In the genomic region with DNA sequence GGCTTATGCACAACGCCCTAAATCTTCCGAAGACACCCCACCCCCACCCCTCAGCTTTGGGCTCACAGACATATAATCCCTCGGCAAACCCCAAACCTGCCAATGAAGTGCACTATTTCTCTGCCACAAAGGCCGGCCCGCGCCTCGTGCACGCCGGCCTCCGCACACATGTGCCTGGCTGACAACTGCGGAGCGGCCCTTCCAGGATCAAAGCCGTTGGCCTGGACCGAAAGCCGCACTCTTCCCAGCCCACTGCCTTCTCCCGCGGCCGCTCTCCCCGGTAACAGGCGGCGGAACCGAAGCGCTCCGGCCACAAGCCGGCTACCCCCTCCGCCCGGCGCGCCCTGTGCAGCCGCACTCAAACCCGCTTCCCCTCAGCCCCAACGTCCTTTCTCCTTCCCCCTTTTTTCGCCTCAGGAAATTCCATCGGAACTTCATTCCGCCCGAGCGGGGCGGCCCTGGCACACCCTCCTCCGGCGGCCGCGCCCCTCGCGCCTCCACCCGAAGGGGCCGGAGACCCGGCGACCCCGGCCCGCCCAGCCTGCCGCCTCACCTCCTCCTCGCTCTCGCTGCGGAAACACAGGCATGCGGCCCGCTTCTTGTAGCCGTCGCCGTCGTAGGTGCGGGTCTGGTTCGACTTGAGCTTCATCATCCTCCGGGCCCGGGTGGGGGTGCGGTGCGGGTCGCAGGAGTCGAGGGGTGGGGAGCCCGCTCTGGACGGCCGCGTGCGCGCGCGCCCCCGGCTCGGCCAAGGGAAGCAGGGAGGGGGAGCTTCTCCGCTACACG, we compare ENCODE assay signal across 8 cellular contexts. TPM values are rescaled to one million over a fixed set of nuclear protein-coding genes. Genes with fewer than 3 reads are reported as not detected.
DNase-seq lines count a peak whose midpoint lies in the region; ATAC-seq and TF ChIP-seq lines count a peak whose summit lies in the region.

No MANE protein-coding gene starts in this region.

- CTCF ChIA-PET in activated CD4-positive, alpha-beta memory T cell treated with anti-CD3 and anti-CD28 coated beads for 36 hours (lab: Charles Lee): interaction anchor here (0.7 to 3.3 kb wide), 6 partner anchors 23 to 228 kb away, joined by 3 to 28 read pairs (median 6); a partner anchor contains a TSS

- POLR2A ChIA-PET in activated CD4-positive, alpha-beta memory T cell treated with anti-CD3 and anti-CD28 coated beads for 36 hours (lab: Charles Lee): interaction anchor here (1.8 kb wide), 1 partner anchor 168 kb away, joined by 4 read pairs; no protein-coding TSS in a partner anchor

- H3K27ac Mint-ChIP-seq in activated CD4-positive, alpha-beta memory T cell treated with anti-CD3 and anti-CD28 coated beads for 36 hours: no peak overlapping the region

- in situ Hi-C loops in GM18951 (cut with MboI; ENCODE audit: low sequenced_read_pairs, unreplicated experiment): no loop called here

- peaks cover 21% of the 10 kb centered on the region for H3K4me1 Mint-ChIP-seq in activated CD4-positive, alpha-beta memory T cell treated with anti-CD3 and anti-CD28 coated beads for 36 hours (ENCODE audit: low read depth)

- H3K27me3 Mint-ChIP-seq in activated CD4-positive, alpha-beta memory T cell treated with anti-CD3 and anti-CD28 coated beads for 36 hours: no peaks in the 10 kb centered on the region

- peak overlapping the region; percentile 86 for H3K27ac ChIP-seq in effector memory CD4-positive, alpha-beta T cell (ENCODE audit: insufficient read depth, low read length, poor library complexity, severe bottlenecking)

- H3K9me3 Mint-ChIP-seq in activated CD4-positive, alpha-beta memory T cell treated with anti-CD3 and anti-CD28 coated beads for 36 hours: peaks cover 7% of the 10 kb centered on the region

- peak overlapping the region; percentile 95 for H3K4me3 ChIP-seq in effector memory CD4-positive, alpha-beta T cell (ENCODE audit: insufficient read depth, low read depth, low read length, poor library complexity, severe bottlenecking)

- intact Hi-C loops in activated CD4-positive, alpha-beta memory T cell treated with anti-CD3 and anti-CD28 coated beads for 36 hours (cut with micrococcal nuclease): loop anchor here (1.0 to 10.0 kb wide), 4 partner anchors 35 to 196 kb away; a partner anchor contains a TSS

- no peaks in the 10 kb centered on the region for H3K27me3 ChIP-seq in effector memory CD4-positive, alpha-beta T cell (replicated peaks; ENCODE audit: control insufficient read depth, insufficient read depth, low read length, poor library complexity, severe bottlenecking)

- no peaks in the 10 kb centered on the region for H3K36me3 ChIP-seq in effector memory CD4-positive, alpha-beta T cell (ENCODE audit: control insufficient read depth, insufficient read depth, low read length)

- no peaks in the 10 kb centered on the region for H3K9me3 ChIP-seq in effector memory CD4-positive, alpha-beta T cell (ENCODE audit: control insufficient read depth, low read length)

- ATAC-seq in HG03159 (IDR thresholded peaks at IDR 0.05; ENCODE audit: unreplicated experiment): peak; percentile 32

- H3K36me3 Mint-ChIP-seq in activated CD4-positive, alpha-beta memory T cell treated with anti-CD3 and anti-CD28 coated beads for 36 hours: no peaks in the 10 kb centered on the region

- TF ChIP-seq POLR2A in GM18951 (IDR thresholded peaks at IDR 0.05; ENCODE audit: extremely low read depth, insufficient read depth, insufficient read length): peak; percentile 41

- H3K4me3 Mint-ChIP-seq in activated CD4-positive, alpha-beta memory T cell treated with anti-CD3 and anti-CD28 coated beads for 36 hours: no peak overlapping the region

- no peaks in the 10 kb centered on the region for H3K4me1 ChIP-seq in effector memory CD4-positive, alpha-beta T cell (ENCODE audit: control insufficient read depth, insufficient read depth, low read length, poor library complexity, severe bottlenecking)

- peak; percentile 51 to 61 for DNase-seq in AML-193 (lab: John Stamatoyannopoulos, UW)
- peak; percentile 80 to 86 for DNase-seq in NCI-H524 (lab: John Stamatoyannopoulos, UW)
- peak; percentile 60 for DNase-seq in activated CD4-positive, alpha-beta memory T cell treated with anti-CD3 and anti-CD28 coated beads for 36 hours
- peak; percentile 8 to 25 (median 25) for DNase-seq in effector memory CD4-positive, alpha-beta T cell
- DNase-seq in mesenteric fat pad (ENCODE audit: low spot score): peak; percentile 91
- peak; percentile 45 for DNase-seq in stimulated activated CD8-positive, alpha-beta memory T cell treated with anti-CD3 and anti-CD28 coated beads, Interleukin-15, amount 100 ng/mL, for 24 hours (ENCODE audit: low read depth)

RNA-seq across cellular contexts. Expression of a gene that starts 0.6 kb away (rescaled TPM):
- 10 to 100 TPM; 12.7 to 13.4 TPM for total RNA-seq in activated CD4-positive, alpha-beta memory T cell treated with anti-CD3 and anti-CD28 coated beads for 36 hours
- 32.4 TPM for total RNA-seq in mesenteric fat pad

RNA-seq across cellular contexts. Expression of a gene that starts 34.0 kb away (rescaled TPM):
- 1,000 to 10,000 TPM; 2,106 to 2,169 TPM for total RNA-seq in activated CD4-positive, alpha-beta memory T cell treated with anti-CD3 and anti-CD28 coated beads for 36 hours
- total RNA-seq in mesenteric fat pad: 875 TPM

Comparison
In these comparisons a context has a peak if more than half of its experiments do, and no peak if none do; other contexts are left out.
1. Peak in every context shown above with its lines: DNase-seq, ATAC-seq, H3K4me3 ChIP-seq and H3K27ac ChIP-seq.
2. DNase-seq: peak in every context shown above with its lines; median percentile 91 in mesenteric fat pad; 83 in NCI-H524; 60 in activated CD4-positive, alpha-beta memory T cell treated with anti-CD3 and anti-CD28 coated beads for 36 hours; 56 in AML-193; 45 in stimulated activated CD8-positive, alpha-beta memory T cell treated with anti-CD3 and anti-CD28 coated beads, Interleukin-15, amount 100 ng/mL, for 24 hours; 25 in effector memory CD4-positive, alpha-beta T cell.